ENCODE assay signal across 1 cellular context in the genomic region with DNA sequence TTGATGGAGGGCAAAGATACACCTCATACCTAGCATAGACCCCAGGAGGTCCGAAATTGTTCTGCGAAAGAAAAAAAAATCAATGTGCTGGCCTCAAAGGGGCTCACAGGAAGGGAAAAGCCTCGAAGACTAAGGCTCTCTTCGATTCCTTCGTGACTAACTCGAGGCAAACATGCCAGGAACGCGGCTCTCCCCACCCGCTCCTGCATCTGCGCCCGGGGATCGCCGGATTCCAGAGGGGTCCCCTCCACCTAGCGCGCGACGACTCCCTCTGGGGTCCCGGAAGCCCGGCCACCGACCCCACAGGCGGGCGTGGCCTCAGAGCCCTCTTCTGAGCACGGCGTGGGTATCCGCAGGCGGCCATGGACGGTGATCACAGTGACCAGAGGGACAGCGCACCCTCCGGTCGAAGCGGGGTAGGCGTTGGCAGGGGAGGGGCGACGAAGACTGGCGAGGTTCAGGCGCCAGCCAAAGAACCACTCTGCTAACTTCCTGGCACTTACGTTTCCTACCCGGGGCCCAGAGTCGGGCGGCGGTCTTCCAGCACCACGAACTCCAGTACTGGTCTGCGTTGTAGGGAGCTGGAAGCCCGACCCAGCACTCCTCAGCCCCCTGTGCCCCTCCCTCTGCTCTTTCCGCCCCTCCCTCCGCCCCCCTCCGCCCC.
TF ChIP-seq lines count a peak whose summit lies in the region.

No MANE protein-coding gene starts in this region.

TF ChIP-seq in K562, 482 proteins besides CTCF, POLR2A, EP300 and RAD21 (continued from another document and continues in another):
- TF ChIP-seq ELK3 (CRISPR knock-in tag; IDR thresholded peaks at IDR 0.05) (no peak), YBX1 (IDR thresholded peaks at IDR 0.05) (no peak), EZH2 (IDR thresholded peaks at IDR 0.05; ENCODE audit: borderline replicate concordance, low read depth, low read length) (no peak), ZNF511 (CRISPR knock-in tag; IDR thresholded peaks at IDR 0.05) (no peak), MIER1 (IDR thresholded peaks at IDR 0.05; ENCODE audit: low read depth) (no peak), BACH1 (tag; IDR thresholded peaks at IDR 0.05) (no peak), HDGF (IDR thresholded peaks at IDR 0.05) (no peak), NELFE (IDR thresholded peaks at IDR 0.05; ENCODE audit: insufficient read depth, insufficient read length) (no peak), MCM7 (IDR thresholded peaks at IDR 0.05) (no peak), TEAD2 (tag; IDR thresholded peaks at IDR 0.05) (no peak), MCM2 (IDR thresholded peaks at IDR 0.05; ENCODE audit: low read depth) (no peak), HOXB6 (CRISPR knock-in tag; IDR thresholded peaks at IDR 0.05; ENCODE audit: borderline replicate concordance) (no peak), SETDB1 (IDR thresholded peaks at IDR 0.05; ENCODE audit: low read length) (no peak), POLR2AphosphoS2 (IDR thresholded peaks at IDR 0.05; ENCODE audit: low read length) (no peak; the same call in 1 of the 2 replicates), MXI1 (IDR thresholded peaks at IDR 0.05; ENCODE audit: low read depth, low read length) (no peak), GTF2B (IDR thresholded peaks at IDR 0.05; ENCODE audit: extremely low read depth, insufficient read length) (no peak), ILK (tag; IDR thresholded peaks at IDR 0.05; ENCODE audit: borderline replicate concordance, low read depth) (no peak), ZFP30 (CRISPR knock-in tag; IDR thresholded peaks at IDR 0.05; ENCODE audit: borderline replicate concordance) (no peak), ZNF507 (tag; conservative IDR thresholded peaks at IDR 0.05) (no peak), PML (IDR thresholded peaks at IDR 0.05; ENCODE audit: low read length) (peak; percentile 2; the same call in 1 of the 2 replicates), DNMT1 (IDR thresholded peaks at IDR 0.05) (no peak), IRF2 (CRISPR knock-in tag; IDR thresholded peaks at IDR 0.05) (no peak), ZBTB17 (CRISPR knock-in tag; IDR thresholded peaks at IDR 0.05) (0 out of 2 replicates have a peak, but pooled peaks have one; percentile 35), JUN (IDR thresholded peaks at IDR 0.05; ENCODE audit: borderline replicate concordance, low read depth, low read length) (no peak), JUN (CRISPR knock-in tag; IDR thresholded peaks at IDR 0.05; ENCODE audit: borderline replicate concordance) (0 out of 2 replicates have a peak, but pooled peaks have one; percentile 3), TRIM28 (IDR thresholded peaks at IDR 0.05) (0 out of 2 replicates have a peak, but pooled peaks have one; percentile 54), ZNF561 (CRISPR knock-in tag; conservative IDR thresholded peaks at IDR 0.05) (no peak), CEBPZ (IDR thresholded peaks at IDR 0.05; ENCODE audit: borderline replicate concordance, low read depth, low read length) (no peak)
- TF ChIP-seq, protein P1, sequence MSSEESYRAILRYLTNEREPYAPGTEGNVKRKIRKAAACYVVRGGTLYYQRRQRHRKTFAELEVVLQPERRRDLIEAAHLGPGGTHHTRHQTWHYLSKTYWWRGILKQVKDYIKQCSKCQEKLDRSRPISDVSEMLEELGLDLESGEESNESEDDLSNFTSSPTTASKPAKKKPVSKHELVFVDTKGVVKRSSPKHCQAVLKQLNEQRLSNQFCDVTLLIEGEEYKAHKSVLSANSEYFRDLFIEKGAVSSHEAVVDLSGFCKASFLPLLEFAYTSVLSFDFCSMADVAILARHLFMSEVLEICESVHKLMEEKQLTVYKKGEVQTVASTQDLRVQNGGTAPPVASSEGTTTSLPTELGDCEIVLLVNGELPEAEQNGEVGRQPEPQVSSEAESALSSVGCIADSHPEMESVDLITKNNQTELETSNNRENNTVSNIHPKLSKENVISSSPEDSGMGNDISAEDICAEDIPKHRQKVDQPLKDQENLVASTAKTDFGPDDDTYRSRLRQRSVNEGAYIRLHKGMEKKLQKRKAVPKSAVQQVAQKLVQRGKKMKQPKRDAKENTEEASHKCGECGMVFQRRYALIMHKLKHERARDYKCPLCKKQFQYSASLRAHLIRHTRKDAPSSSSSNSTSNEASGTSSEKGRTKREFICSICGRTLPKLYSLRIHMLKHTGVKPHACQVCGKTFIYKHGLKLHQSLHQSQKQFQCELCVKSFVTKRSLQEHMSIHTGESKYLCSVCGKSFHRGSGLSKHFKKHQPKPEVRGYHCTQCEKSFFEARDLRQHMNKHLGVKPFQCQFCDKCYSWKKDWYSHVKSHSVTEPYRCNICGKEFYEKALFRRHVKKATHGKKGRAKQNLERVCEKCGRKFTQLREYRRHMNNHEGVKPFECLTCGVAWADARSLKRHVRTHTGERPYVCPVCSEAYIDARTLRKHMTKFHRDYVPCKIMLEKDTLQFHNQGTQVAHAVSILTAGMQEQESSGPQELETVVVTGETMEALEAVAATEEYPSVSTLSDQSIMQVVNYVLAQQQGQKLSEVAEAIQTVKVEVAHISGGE (CRISPR knock-in tag; IDR thresholded peaks at IDR 0.05): peak in 1 of 3 experiments; percentile 49; a peak in 2 of 6 replicates
- TF ChIP-seq, protein P2, sequence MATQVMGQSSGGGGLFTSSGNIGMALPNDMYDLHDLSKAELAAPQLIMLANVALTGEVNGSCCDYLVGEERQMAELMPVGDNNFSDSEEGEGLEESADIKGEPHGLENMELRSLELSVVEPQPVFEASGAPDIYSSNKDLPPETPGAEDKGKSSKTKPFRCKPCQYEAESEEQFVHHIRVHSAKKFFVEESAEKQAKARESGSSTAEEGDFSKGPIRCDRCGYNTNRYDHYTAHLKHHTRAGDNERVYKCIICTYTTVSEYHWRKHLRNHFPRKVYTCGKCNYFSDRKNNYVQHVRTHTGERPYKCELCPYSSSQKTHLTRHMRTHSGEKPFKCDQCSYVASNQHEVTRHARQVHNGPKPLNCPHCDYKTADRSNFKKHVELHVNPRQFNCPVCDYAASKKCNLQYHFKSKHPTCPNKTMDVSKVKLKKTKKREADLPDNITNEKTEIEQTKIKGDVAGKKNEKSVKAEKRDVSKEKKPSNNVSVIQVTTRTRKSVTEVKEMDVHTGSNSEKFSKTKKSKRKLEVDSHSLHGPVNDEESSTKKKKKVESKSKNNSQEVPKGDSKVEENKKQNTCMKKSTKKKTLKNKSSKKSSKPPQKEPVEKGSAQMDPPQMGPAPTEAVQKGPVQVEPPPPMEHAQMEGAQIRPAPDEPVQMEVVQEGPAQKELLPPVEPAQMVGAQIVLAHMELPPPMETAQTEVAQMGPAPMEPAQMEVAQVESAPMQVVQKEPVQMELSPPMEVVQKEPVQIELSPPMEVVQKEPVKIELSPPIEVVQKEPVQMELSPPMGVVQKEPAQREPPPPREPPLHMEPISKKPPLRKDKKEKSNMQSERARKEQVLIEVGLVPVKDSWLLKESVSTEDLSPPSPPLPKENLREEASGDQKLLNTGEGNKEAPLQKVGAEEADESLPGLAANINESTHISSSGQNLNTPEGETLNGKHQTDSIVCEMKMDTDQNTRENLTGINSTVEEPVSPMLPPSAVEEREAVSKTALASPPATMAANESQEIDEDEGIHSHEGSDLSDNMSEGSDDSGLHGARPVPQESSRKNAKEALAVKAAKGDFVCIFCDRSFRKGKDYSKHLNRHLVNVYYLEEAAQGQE (CRISPR knock-in tag; IDR thresholded peaks at IDR 0.05; ENCODE audit: low read depth): no peak
- TF ChIP-seq, protein P3, sequence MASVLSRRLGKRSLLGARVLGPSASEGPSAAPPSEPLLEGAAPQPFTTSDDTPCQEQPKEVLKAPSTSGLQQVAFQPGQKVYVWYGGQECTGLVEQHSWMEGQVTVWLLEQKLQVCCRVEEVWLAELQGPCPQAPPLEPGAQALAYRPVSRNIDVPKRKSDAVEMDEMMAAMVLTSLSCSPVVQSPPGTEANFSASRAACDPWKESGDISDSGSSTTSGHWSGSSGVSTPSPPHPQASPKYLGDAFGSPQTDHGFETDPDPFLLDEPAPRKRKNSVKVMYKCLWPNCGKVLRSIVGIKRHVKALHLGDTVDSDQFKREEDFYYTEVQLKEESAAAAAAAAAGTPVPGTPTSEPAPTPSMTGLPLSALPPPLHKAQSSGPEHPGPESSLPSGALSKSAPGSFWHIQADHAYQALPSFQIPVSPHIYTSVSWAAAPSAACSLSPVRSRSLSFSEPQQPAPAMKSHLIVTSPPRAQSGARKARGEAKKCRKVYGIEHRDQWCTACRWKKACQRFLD (CRISPR knock-in tag; IDR thresholded peaks at IDR 0.05): no peak
- TF ChIP-seq, protein P4, sequence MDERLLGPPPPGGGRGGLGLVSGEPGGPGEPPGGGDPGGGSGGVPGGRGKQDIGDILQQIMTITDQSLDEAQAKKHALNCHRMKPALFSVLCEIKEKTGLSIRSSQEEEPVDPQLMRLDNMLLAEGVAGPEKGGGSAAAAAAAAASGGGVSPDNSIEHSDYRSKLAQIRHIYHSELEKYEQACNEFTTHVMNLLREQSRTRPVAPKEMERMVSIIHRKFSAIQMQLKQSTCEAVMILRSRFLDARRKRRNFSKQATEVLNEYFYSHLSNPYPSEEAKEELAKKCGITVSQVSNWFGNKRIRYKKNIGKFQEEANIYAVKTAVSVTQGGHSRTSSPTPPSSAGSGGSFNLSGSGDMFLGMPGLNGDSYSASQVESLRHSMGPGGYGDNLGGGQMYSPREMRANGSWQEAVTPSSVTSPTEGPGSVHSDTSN (CRISPR knock-in tag; IDR thresholded peaks at IDR 0.05; ENCODE audit: low read depth): no peak
- TF ChIP-seq, protein P4 (tag; conservative IDR thresholded peaks at IDR 0.05; ENCODE audit: low read depth): no peak
- TF ChIP-seq, protein P5, sequence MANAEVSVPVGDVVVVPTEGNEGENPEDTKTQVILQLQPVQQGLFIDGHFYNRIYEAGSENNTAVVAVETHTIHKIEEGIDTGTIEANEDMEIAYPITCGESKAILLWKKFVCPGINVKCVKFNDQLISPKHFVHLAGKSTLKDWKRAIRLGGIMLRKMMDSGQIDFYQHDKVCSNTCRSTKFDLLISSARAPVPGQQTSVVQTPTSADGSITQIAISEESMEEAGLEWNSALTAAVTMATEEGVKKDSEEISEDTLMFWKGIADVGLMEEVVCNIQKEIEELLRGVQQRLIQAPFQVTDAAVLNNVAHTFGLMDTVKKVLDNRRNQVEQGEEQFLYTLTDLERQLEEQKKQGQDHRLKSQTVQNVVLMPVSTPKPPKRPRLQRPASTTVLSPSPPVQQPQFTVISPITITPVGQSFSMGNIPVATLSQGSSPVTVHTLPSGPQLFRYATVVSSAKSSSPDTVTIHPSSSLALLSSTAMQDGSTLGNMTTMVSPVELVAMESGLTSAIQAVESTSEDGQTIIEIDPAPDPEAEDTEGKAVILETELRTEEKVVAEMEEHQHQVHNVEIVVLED (CRISPR knock-in tag; IDR thresholded peaks at IDR 0.05): peak; percentile 38; the same call in 1 of the 2 replicates
- TF ChIP-seq, protein P6, sequence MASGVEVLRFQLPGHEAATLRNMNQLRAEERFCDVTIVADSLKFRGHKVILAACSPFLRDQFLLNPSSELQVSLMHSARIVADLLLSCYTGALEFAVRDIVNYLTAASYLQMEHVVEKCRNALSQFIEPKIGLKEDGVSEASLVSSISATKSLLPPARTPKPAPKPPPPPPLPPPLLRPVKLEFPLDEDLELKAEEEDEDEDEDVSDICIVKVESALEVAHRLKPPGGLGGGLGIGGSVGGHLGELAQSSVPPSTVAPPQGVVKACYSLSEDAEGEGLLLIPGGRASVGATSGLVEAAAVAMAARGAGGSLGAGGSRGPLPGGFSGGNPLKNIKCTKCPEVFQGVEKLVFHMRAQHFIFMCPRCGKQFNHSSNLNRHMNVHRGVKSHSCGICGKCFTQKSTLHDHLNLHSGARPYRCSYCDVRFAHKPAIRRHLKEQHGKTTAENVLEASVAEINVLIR (CRISPR knock-in tag; IDR thresholded peaks at IDR 0.05): no peak
